8 cellular contexts compared by ENCODE assay signal in genomic region chr5:139481122-139481533, GRCh38. TPM values are rescaled to one million over a fixed set of nuclear protein-coding genes. Genes with fewer than 3 reads are reported as not detected.
DNase-seq lines count a peak whose midpoint lies in the region; ATAC-seq and TF ChIP-seq lines count a peak whose summit lies in the region.

No MANE protein-coding gene starts in this region.

- DNase-seq in HL-60 (ENCODE audit: low read depth in 1 of 2, low spot score in 1 of 2), result no peak
- peak; percentile 87 for DNase-seq in cardiac septum (ENCODE audit: low spot score)
- no peak for DNase-seq in NCI-H1048 (lab: John Stamatoyannopoulos, UW)

- ATAC-seq in activated T-helper 17 cell treated with anti-CD3 and anti-CD28 coated beads, Interleukin-2, amount 50 U/mL, for 72 hours (replicated peaks), result peak; percentile 74
- ATAC-seq in GM18870 (IDR thresholded peaks at IDR 0.05; ENCODE audit: unreplicated experiment), result no peak
- ATAC-seq in HG02870 (IDR thresholded peaks at IDR 0.05; ENCODE audit: unreplicated experiment), result no peak
- ATAC-seq in HG03442 (IDR thresholded peaks at IDR 0.05; ENCODE audit: unreplicated experiment), result no peak

- H3K4me1 Mint-ChIP-seq in activated T-helper 17 cell treated with anti-CD3 and anti-CD28 coated beads, Interleukin-2, amount 50 U/mL, for 72 hours, result peaks cover 30% of the 10 kb centered on the region
- H3K4me1 Mint-ChIP-seq in stimulated activated naive CD8-positive, alpha-beta T cell treated with anti-CD3 and anti-CD28 coated beads, Interleukin-15, Interleukin-2, amounts not matched to agents 100 ng/mL and 50 ng/mL, for 24 hours (ENCODE audit: low read depth), result peaks cover 39% of the 10 kb centered on the region

- no peak for TF ChIP-seq CTCF in HL-60 (IDR thresholded peaks at IDR 0.05; ENCODE audit: insufficient read depth, low read length)

- H3K4me3 Mint-ChIP-seq in activated T-helper 17 cell treated with anti-CD3 and anti-CD28 coated beads, Interleukin-2, amount 50 U/mL, for 72 hours, result peak overlapping the region; percentile 95
- peak overlapping the region; percentile 89 for H3K4me3 Mint-ChIP-seq in stimulated activated naive CD8-positive, alpha-beta T cell treated with anti-CD3 and anti-CD28 coated beads, Interleukin-15, Interleukin-2, amounts not matched to agents 100 ng/mL and 50 ng/mL, for 24 hours

- peak overlapping the region; percentile 93 for H3K27ac ChIP-seq in HL-60 (replicated peaks)

- no peaks in the 10 kb centered on the region for H3K9me3 Mint-ChIP-seq in activated T-helper 17 cell treated with anti-CD3 and anti-CD28 coated beads, Interleukin-2, amount 50 U/mL, for 72 hours
- no peaks in the 10 kb centered on the region for H3K9me3 Mint-ChIP-seq in stimulated activated naive CD8-positive, alpha-beta T cell treated with anti-CD3 and anti-CD28 coated beads, Interleukin-15, Interleukin-2, amounts not matched to agents 100 ng/mL and 50 ng/mL, for 24 hours

- H3K27ac Mint-ChIP-seq in activated T-helper 17 cell treated with anti-CD3 and anti-CD28 coated beads, Interleukin-2, amount 50 U/mL, for 72 hours, result peak overlapping the region; percentile 99
- H3K27ac Mint-ChIP-seq in stimulated activated naive CD8-positive, alpha-beta T cell treated with anti-CD3 and anti-CD28 coated beads, Interleukin-15, Interleukin-2, amounts not matched to agents 100 ng/mL and 50 ng/mL, for 24 hours, result peak overlapping the region; percentile 79

- H3K27me3 Mint-ChIP-seq in activated T-helper 17 cell treated with anti-CD3 and anti-CD28 coated beads, Interleukin-2, amount 50 U/mL, for 72 hours, result no peaks in the 10 kb centered on the region
- H3K27me3 Mint-ChIP-seq in stimulated activated naive CD8-positive, alpha-beta T cell treated with anti-CD3 and anti-CD28 coated beads, Interleukin-15, Interleukin-2, amounts not matched to agents 100 ng/mL and 50 ng/mL, for 24 hours, result no peaks in the 10 kb centered on the region

- peak overlapping the region; percentile 59 for H3K4me3 ChIP-seq in HL-60 (replicated peaks; ENCODE audit: insufficient read depth, low read length)

- H3K36me3 Mint-ChIP-seq in activated T-helper 17 cell treated with anti-CD3 and anti-CD28 coated beads, Interleukin-2, amount 50 U/mL, for 72 hours (ENCODE audit: low read depth), result peaks cover 65% of the 10 kb centered on the region
- H3K36me3 Mint-ChIP-seq in stimulated activated naive CD8-positive, alpha-beta T cell treated with anti-CD3 and anti-CD28 coated beads, Interleukin-15, Interleukin-2, amounts not matched to agents 100 ng/mL and 50 ng/mL, for 24 hours (ENCODE audit: low read depth), result peaks cover 18% of the 10 kb centered on the region

- intact Hi-C loops in cardiac septum (cut with DNase I), result loop anchor here (5.0 kb wide), 1 partner anchor 39 kb away; no protein-coding TSS in a partner anchor

- H3K27me3 ChIP-seq in HL-60 (ENCODE audit: insufficient read depth, poor library complexity, severe bottlenecking), result no peaks in the 10 kb centered on the region

RNA-seq across cellular contexts. Expression of gene STING1, which starts 1.4 kb away (rescaled TPM):
- total RNA-seq in activated T-helper 17 cell treated with anti-CD3 and anti-CD28 coated beads, Interleukin-2, amount 50 U/mL, for 72 hours, result 100 to 1,000 TPM; 360 to 423 TPM
- 85.3 TPM for total RNA-seq in cardiac septum

RNA-seq across cellular contexts. Expression of gene SMIM33, which starts 10.3 kb away (rescaled TPM):
- under 1 TPM; 0.54 to 0.90 TPM for total RNA-seq in activated T-helper 17 cell treated with anti-CD3 and anti-CD28 coated beads, Interleukin-2, amount 50 U/mL, for 72 hours
- not detected for total RNA-seq in cardiac septum

RNA-seq across cellular contexts. Expression of gene ECSCR, which starts 18.6 kb away (rescaled TPM):
- 1 to 10 TPM; 3.3 to 4.1 TPM for total RNA-seq in activated T-helper 17 cell treated with anti-CD3 and anti-CD28 coated beads, Interleukin-2, amount 50 U/mL, for 72 hours
- 20.1 TPM for total RNA-seq in cardiac septum

RNA-seq across cellular contexts. Expression of gene DNAJC18, which starts 41.8 kb away (rescaled TPM):
- 10 to 100 TPM; 23.4 to 41.5 TPM for total RNA-seq in activated T-helper 17 cell treated with anti-CD3 and anti-CD28 coated beads, Interleukin-2, amount 50 U/mL, for 72 hours
- 20.3 TPM for total RNA-seq in cardiac septum
